In the genomic region with DNA sequence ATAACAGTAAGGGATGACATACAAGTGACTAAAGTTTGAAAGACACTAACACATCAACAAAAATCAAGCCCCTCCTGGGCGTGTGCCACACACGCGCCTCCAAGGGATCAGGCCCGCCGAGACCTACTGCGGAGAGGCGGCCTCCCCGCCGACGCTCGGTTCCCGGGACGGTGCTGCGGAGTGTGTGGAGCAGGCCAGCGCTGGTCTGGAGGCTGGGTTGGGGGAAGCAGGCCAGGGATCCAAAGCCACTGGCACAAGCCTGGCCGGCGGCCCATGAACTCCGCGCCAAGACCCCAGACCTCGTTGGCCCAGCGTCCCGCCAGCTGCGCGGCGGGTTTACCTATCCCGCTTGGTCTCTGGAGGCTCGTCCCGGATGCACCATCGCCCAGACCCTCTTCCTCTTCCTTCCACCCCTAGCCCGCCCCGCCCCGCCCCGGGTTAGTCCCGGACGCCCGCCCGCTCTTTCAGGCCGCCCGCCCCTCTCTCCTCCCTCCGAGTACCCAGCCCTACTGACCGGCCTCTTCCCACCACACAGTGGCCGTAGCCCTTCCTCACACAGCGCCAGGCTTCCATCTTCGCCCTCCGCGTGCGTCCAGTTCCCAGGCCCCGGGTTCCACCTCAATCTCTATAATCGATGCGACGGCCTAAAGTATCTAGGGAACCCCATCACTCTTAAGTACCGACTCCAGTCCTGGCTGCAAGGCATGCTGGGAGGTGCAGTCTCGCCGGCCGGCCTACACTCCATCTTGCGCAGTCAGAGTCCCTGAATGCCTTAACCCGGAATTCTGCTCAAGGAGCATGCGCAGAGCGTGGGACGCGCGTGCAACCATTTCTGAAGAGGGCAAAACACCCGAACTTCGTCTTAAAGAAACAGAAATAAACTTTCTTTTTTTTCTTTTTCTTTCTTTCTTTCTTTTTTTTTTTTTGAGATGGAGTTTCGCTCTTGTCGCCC, we compare ENCODE assay signal across 8 cellular contexts.
A peak's percentile ranks its signal among the peaks of the same experiment; 100 is the strongest.
DNase-seq lines count a peak whose midpoint lies in the region; ATAC-seq lines count a peak whose summit lies in the region.

A gene with protein sequence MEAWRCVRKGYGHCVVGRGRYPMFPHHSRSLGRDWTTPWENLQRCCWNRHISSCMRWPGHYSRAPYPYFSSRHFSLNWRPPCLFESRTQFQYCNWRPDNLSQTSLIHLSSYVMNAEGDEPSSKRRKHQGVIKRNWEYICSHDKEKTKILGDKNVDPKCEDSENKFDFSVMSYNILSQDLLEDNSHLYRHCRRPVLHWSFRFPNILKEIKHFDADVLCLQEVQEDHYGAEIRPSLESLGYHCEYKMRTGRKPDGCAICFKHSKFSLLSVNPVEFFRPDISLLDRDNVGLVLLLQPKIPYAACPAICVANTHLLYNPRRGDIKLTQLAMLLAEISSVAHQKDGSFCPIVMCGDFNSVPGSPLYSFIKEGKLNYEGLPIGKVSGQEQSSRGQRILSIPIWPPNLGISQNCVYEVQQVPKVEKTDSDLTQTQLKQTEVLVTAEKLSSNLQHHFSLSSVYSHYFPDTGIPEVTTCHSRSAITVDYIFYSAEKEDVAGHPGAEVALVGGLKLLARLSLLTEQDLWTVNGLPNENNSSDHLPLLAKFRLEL (minus strand): TSS at position 769 of the 952 bp plus-strand sequence. CDS start 196 bp downstream, at position 573.

- peak within 1 kb of the TSS; percentile 84 to 96 (median 93) for H3K9ac ChIP-seq in BLaER1 treated with 17β-estradiol and CSF1 and Interleukin-3, amounts not matched to agents 10 nM and 100 nM

- peak within 1 kb of the TSS; percentile 72 to 89 (median 81) for H3K4me3 ChIP-seq in BLaER1 treated with 17β-estradiol and CSF1 and Interleukin-3, amounts not matched to agents 10 nM and 100 nM

- H3K27ac ChIP-seq in BLaER1 treated with 17β-estradiol and CSF1 and Interleukin-3, amounts not matched to agents 10 nM and 100 nM: peak within 1 kb of the TSS; percentile 75 to 98 (median 96)

- DNase-seq in NCI-H748 (lab: John Stamatoyannopoulos, UW; ENCODE audit: unreplicated experiment) (peak; percentile 96), dedifferentiated amniotic fluid mesenchymal stem cell (ENCODE audit: extremely low spot score) (peak; percentile 98), left kidney (ENCODE audit: low read depth, low spot score) (peak; percentile 99)
- peak; percentile 95 for DNase-seq in activated CD4-positive, alpha-beta T cell treated with anti-CD3 and anti-CD28 coated beads, Interleukin-2, amount 50 U/mL, for 1 hour
- DNase-seq in stimulated activated CD4-positive, alpha-beta T cell treated with anti-CD3 and anti-CD28 coated beads, Interleukin-2, amount 100 ng/mL, for 24 hours: peak; percentile 93 to 95

- peaks cover 0 to 9% (median 0%) of the 10 kb centered on the region in 11 experiments; a peak in 2 of 22 replicates for H4K20me1 ChIP-seq in BLaER1 treated with 17β-estradiol and CSF1 and Interleukin-3, amounts not matched to agents 10 nM and 100 nM

- peaks cover 16 to 31% (median 25%) of the 10 kb centered on the region in 11 experiments; a peak in 19 of 22 replicates for H3K36me3 ChIP-seq in BLaER1 treated with 17β-estradiol and CSF1 and Interleukin-3, amounts not matched to agents 10 nM and 100 nM

- peaks cover 17 to 29% (median 22%) of the 10 kb centered on the region in 10 experiments for H3K4me1 ChIP-seq in BLaER1 treated with 17β-estradiol and CSF1 and Interleukin-3, amounts not matched to agents 10 nM and 100 nM

- peak; percentile 91 for ATAC-seq in GM19351 (IDR thresholded peaks at IDR 0.05; ENCODE audit: unreplicated experiment)
- ATAC-seq in HG03521 (IDR thresholded peaks at IDR 0.05; ENCODE audit: unreplicated experiment): peak; percentile 94

- no peaks in the 10 kb centered on the region for H3K9me3 ChIP-seq in BLaER1 treated with 17β-estradiol and CSF1 and Interleukin-3, amounts not matched to agents 10 nM and 100 nM (replicated peaks in 1 of 11)

- peak within 1 kb of the TSS; percentile 72 to 92 (median 86) for H3K4me2 ChIP-seq in BLaER1 treated with 17β-estradiol and CSF1 and Interleukin-3, amounts not matched to agents 10 nM and 100 nM

- no peaks in the 10 kb centered on the region for H3K27me3 ChIP-seq in BLaER1 treated with 17β-estradiol and CSF1 and Interleukin-3, amounts not matched to agents 10 nM and 100 nM

Comparison
In these comparisons a context has a peak if more than half of its experiments do, and no peak if none do; other contexts are left out.
1. Peak in every context shown above with its lines: DNase-seq, ATAC-seq, H3K4me3 ChIP-seq and H3K27ac ChIP-seq.